ENCODE assay signal across 17 cellular contexts in the genomic region with DNA sequence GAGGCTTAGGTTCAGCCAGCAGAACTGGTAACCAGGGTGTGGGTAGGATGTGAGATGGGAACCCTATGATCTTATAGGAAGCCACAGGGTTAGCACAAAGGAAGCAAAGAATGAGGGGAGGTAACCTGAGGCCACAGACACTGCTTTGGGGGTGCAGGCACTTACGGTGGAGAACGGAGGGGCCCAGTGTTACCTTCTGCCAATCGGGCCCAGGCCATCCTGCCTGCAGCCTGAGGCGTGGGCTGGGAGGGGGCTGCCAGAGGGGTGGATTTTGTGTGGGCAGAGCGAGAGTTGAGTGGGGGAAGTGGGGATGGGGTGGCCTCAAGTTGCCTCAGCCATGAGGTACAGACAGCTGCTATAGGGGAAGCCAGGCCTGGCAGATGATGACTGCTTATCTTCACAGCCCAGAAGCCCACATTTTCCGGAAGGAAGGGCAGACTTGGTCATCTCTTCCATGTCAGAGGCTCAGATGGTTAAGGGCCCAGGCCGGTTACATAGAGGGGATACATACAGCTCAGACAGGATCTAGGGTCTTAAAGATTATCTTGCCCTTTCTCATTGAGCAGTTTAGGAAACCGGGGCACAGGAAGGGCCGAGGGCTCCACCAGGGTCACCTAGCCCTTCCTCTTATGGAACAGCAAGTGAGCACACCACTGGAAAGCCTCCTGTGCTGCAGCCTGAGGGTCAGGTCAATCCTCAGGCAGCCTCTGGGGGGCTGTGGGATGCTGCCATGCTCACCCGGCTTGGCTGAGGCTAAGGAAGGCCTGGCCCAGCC. TPM values are rescaled to one million over a fixed set of nuclear protein-coding genes. Genes with fewer than 3 reads are reported as not detected.
DNase-seq lines count a peak whose midpoint lies in the region; ATAC-seq, FAIRE-seq and TF ChIP-seq lines count a peak whose summit lies in the region.
"Had no signal": no experiment of that assay in that cellular context is flagged by ENCODE, and none has a peak within 500 bp of the region (broad histone marks: within the 10 kb centered on the region; RNA-seq: fewer than 3 reads in every experiment).

No MANE protein-coding gene starts in this region.

- no peaks in the 10 kb centered on the region for H3K36me3 Mint-ChIP-seq in CD4-positive, alpha-beta T cell (ENCODE audit: low read depth)
- H3K36me3 Mint-ChIP-seq in activated naive CD8-positive, alpha-beta T cell treated with anti-CD3 and anti-CD28 coated beads for 36 hours = no peaks in the 10 kb centered on the region
- peaks cover 0 to 16% (median 2%) of the 10 kb centered on the region in 3 donors for H3K36me3 Mint-ChIP-seq in naive thymus-derived CD8-positive, alpha-beta T cell
- H3K36me3 Mint-ChIP-seq: immature natural killer cell had no signal

- no peak overlapping the region for H3K4me2 ChIP-seq in MM.1S (ENCODE audit: low read depth, low read length)

- intact Hi-C loops in CD4-positive, alpha-beta T cell (cut with DNase I, micrococcal nuclease) = no loop called here

- no peak for FAIRE-seq in HTR-8/SVneo (lab: Jason Lieb, UNC)
- FAIRE-seq: urothelium cell line had no signal

- ATAC-seq in CD4-positive, alpha-beta T cell (ENCODE audit: poor library complexity) = peak; percentile 26
- peak; percentile 86 to 97 for ATAC-seq in naive thymus-derived CD8-positive, alpha-beta T cell

- no peaks in the 10 kb centered on the region for H3F3A ChIP-seq in MM.1S (ENCODE audit: insufficient read depth, low read length)

- no peak for DNase-seq in CD4-positive, alpha-beta T cell
- DNase-seq in KG1 (lab: John Stamatoyannopoulos, UW) (peak; percentile 86), T-helper 2 cell (no peak), MM.1S (no peak), HTR-8/SVneo (ENCODE audit: insufficient read length, low spot score) (no peak)
- no peak for DNase-seq in activated naive CD8-positive, alpha-beta T cell treated with anti-CD3 and anti-CD28 coated beads for 36 hours
- DNase-seq in naive thymus-derived CD8-positive, alpha-beta T cell = peak in 4 of 10 donors; percentile 36 to 57 (median 47)
- no peak for DNase-seq in activated CD4-positive, CD25-positive, alpha-beta regulatory T cell (lab: John Stamatoyannopoulos, UW)
- DNase-seq: immature natural killer cell, IMR-90, NCI-H1417, occipital lobe, stomach had no signal

- no peaks in the 10 kb centered on the region for H3K27me3 ChIP-seq in CD4-positive, alpha-beta T cell (ENCODE audit: control insufficient read depth, insufficient read depth, low read length)
- peaks cover 18% of the 10 kb centered on the region; the same call in 1 of the 2 replicates for H3K27me3 ChIP-seq in MM.1S (replicated peaks; ENCODE audit: insufficient read depth, low read length)
- H3K27me3 ChIP-seq: ascending aorta, stomach had no signal

- no peaks in the 10 kb centered on the region for H3K9me3 ChIP-seq in CD4-positive, alpha-beta T cell (ENCODE audit: control insufficient read depth, low read length)
- no peaks in the 10 kb centered on the region for H3K9me3 ChIP-seq in MM.1S (replicated peaks; ENCODE audit: insufficient read depth, low read length)
- H3K9me3 ChIP-seq: ascending aorta, stomach had no signal

- no peaks in the 10 kb centered on the region for H3K4me1 ChIP-seq in MM.1S (ENCODE audit: low read length)
- H3K4me1 ChIP-seq: ascending aorta had no signal

- CTCF ChIA-PET in CD4-positive, alpha-beta T cell (lab: Charles Lee) = no interaction called here

- POLR2A ChIA-PET in CD4-positive, alpha-beta T cell (lab: Charles Lee) = no interaction called here
- POLR2A ChIA-PET in naive thymus-derived CD8-positive, alpha-beta T cell (lab: Charles Lee) = interaction anchor here (1.1 kb wide), 1 partner anchor 46 kb away, joined by 3 read pairs; no protein-coding TSS in a partner anchor

- H3K4me1 Mint-ChIP-seq in CD4-positive, alpha-beta T cell (ENCODE audit: low read depth) = peaks cover 9% of the 10 kb centered on the region
- peaks cover 13% of the 10 kb centered on the region for H3K4me1 Mint-ChIP-seq in activated naive CD8-positive, alpha-beta T cell treated with anti-CD3 and anti-CD28 coated beads for 36 hours
- H3K4me1 Mint-ChIP-seq in naive thymus-derived CD8-positive, alpha-beta T cell = peaks cover 19 to 33% (median 24%) of the 10 kb centered on the region in 4 donors

- no peak overlapping the region for H3K27ac Mint-ChIP-seq in CD4-positive, alpha-beta T cell
- peak overlapping the region; percentile 78 for H3K27ac Mint-ChIP-seq in activated naive CD8-positive, alpha-beta T cell treated with anti-CD3 and anti-CD28 coated beads for 36 hours
- H3K27ac Mint-ChIP-seq in naive thymus-derived CD8-positive, alpha-beta T cell = peak overlapping the region in 3 of 10 donors; percentile 35 to 72 (median 60)

- H3K9me2 ChIP-seq in MM.1S (replicated peaks; ENCODE audit: insufficient read depth, low read length) = no peaks in the 10 kb centered on the region

- no peak overlapping the region for H3K4me3 Mint-ChIP-seq in CD4-positive, alpha-beta T cell
- H3K4me3 Mint-ChIP-seq in activated naive CD8-positive, alpha-beta T cell treated with anti-CD3 and anti-CD28 coated beads for 36 hours = no peak overlapping the region
- H3K4me3 Mint-ChIP-seq in naive thymus-derived CD8-positive, alpha-beta T cell = peak overlapping the region in 7 of 10 donors; percentile 16 to 57 (median 46)

- H3K27ac ChIP-seq in CD4-positive, alpha-beta T cell (ENCODE audit: low read depth, low read length) = no peak overlapping the region
- H3K27ac ChIP-seq in MM.1S (ENCODE audit: low read length) = no peak overlapping the region
- H3K27ac ChIP-seq: ascending aorta, epithelial cell of prostate, skin epidermis, stomach had no signal

- H3K9ac ChIP-seq in MM.1S (ENCODE audit: low read length) = no peak overlapping the region

- no peaks in the 10 kb centered on the region for H3K9me3 Mint-ChIP-seq in CD4-positive, alpha-beta T cell
- H3K9me3 Mint-ChIP-seq in activated naive CD8-positive, alpha-beta T cell treated with anti-CD3 and anti-CD28 coated beads for 36 hours = no peaks in the 10 kb centered on the region
- H3K9me3 Mint-ChIP-seq in naive thymus-derived CD8-positive, alpha-beta T cell = no peaks in the 10 kb centered on the region
- H3K9me3 Mint-ChIP-seq: immature natural killer cell had no signal

- H2AFZ ChIP-seq in MM.1S (ENCODE audit: low read length) = no peak overlapping the region

- H4K20me1 ChIP-seq in MM.1S (ENCODE audit: insufficient read depth, low read length) = no peaks in the 10 kb centered on the region

- no peaks in the 10 kb centered on the region for H3K79me2 ChIP-seq in MM.1S (ENCODE audit: low read length)

- no peaks in the 10 kb centered on the region for H3K27me3 Mint-ChIP-seq in CD4-positive, alpha-beta T cell
- no peaks in the 10 kb centered on the region for H3K27me3 Mint-ChIP-seq in activated naive CD8-positive, alpha-beta T cell treated with anti-CD3 and anti-CD28 coated beads for 36 hours
- peaks cover 0 to 2% (median 0%) of the 10 kb centered on the region in 5 donors for H3K27me3 Mint-ChIP-seq in naive thymus-derived CD8-positive, alpha-beta T cell

- H3K36me3 ChIP-seq in MM.1S (replicated peaks; ENCODE audit: insufficient read depth, low read length) = no peaks in the 10 kb centered on the region
- H3K36me3 ChIP-seq: ascending aorta, stomach had no signal

- TF ChIP-seq CTCF in CD4-positive, alpha-beta T cell (IDR thresholded peaks at IDR 0.05) = no peak
- TF ChIP-seq CTCF in MM.1S (IDR thresholded peaks at IDR 0.05; ENCODE audit: low read length) = no peak

- H3K4me3 ChIP-seq in MM.1S (ENCODE audit: low read length) = no peak overlapping the region
- H3K4me3 ChIP-seq: ascending aorta, skin epidermis, stomach had no signal

RNA-seq across cellular contexts. Expression of gene VSIR, which starts 24.4 kb away (rescaled TPM):
- 10 to 100 TPM; 86.2 to 91.4 TPM for total RNA-seq in CD4-positive, alpha-beta T cell
- total RNA-seq in activated naive CD8-positive, alpha-beta T cell treated with anti-CD3 and anti-CD28 coated beads for 36 hours = 10 to 100 TPM; 41.4 to 47.3 TPM
- total RNA-seq in naive thymus-derived CD8-positive, alpha-beta T cell = 100 to 1,000 TPM; 102 to 114 TPM
- 100 to 1,000 TPM; 211 to 343 (median 262) TPM for polyA plus RNA-seq in naive thymus-derived CD8-positive, alpha-beta T cell

RNA-seq across cellular contexts. Expression of gene PSAP, which starts 53.3 kb away (rescaled TPM):
- total RNA-seq in CD4-positive, alpha-beta T cell = 100 to 1,000 TPM; 191 to 206 TPM
- 10 to 100 TPM; 93.1 to 97.0 TPM for total RNA-seq in activated naive CD8-positive, alpha-beta T cell treated with anti-CD3 and anti-CD28 coated beads for 36 hours
- total RNA-seq in naive thymus-derived CD8-positive, alpha-beta T cell = 100 to 1,000 TPM; 203 to 206 TPM
- polyA plus RNA-seq in naive thymus-derived CD8-positive, alpha-beta T cell = 100 to 1,000 TPM; 389 to 442 (median 398) TPM

Comparison
In these comparisons a context has a peak if more than half of its experiments do, and no peak if none do; other contexts are left out.
1. H3K4me3 Mint-ChIP-seq: peak in naive thymus-derived CD8-positive, alpha-beta T cell (7 of 10); none in CD4-positive, alpha-beta T cell (single experiment) and activated naive CD8-positive, alpha-beta T cell treated with anti-CD3 and anti-CD28 coated beads for 36 hours (single experiment).